23 cellular contexts compared by ENCODE assay signal in the genomic region with DNA sequence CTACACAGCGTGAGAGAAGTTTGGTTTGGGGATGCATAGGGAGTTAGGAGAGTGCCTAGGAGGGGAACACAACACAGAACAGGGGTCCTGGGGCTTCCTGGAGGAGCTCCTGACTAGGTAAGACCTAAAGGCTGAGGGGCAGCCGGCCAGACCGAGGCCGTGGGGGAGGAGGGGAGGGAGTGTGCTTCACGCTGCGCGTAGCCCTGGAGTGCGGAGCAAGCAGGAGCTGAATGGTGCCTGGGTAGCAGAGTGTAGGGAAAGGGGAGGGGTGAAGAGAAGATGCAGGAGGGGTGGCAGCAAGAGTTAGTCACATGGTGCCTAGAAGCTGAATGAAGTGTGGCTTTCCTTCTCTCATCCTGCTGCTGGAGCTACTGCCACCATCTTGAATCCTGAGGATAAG. TPM values are rescaled to one million over a fixed set of nuclear protein-coding genes. Genes with fewer than 3 reads are reported as not detected.
DNase-seq lines count a peak whose midpoint lies in the region; ATAC-seq, FAIRE-seq and TF ChIP-seq lines count a peak whose summit lies in the region.
"Had no signal": no experiment of that assay in that cellular context is flagged by ENCODE, and none has a peak within 500 bp of the region (broad histone marks: within the 10 kb centered on the region; RNA-seq: fewer than 3 reads in every experiment).

No MANE protein-coding gene starts in this region.

- H3K79me2 ChIP-seq in H1 (ENCODE audit: control insufficient read depth in 1 of 2, insufficient read depth in 2 of 2, low read length in 2 of 2) = no peaks in the 10 kb centered on the region

- H3K4ac ChIP-seq in H1 (replicated peaks; ENCODE audit: insufficient read length, low read depth, low read length) = no peak overlapping the region

- POLR2A ChIA-PET in H1 (lab: Charles Lee; ENCODE audit: partially characterized antibody) = interaction anchor here (0.8 kb wide), 1 partner anchor 149 kb away, joined by 4 read pairs; no protein-coding TSS in a partner anchor

- H3K4me1 ChIP-seq in H1 (replicated peaks in 1 of 4; ENCODE audit: control insufficient read depth in 3 of 4, insufficient read depth in 4 of 4, low read length in 3 of 4) (peaks cover 0 to 33% (median 18%) of the 10 kb centered on the region in 4 experiments; a peak in 5 of 7 replicates), foreskin keratinocyte (no peaks in the 10 kb centered on the region)
- H3K4me1 ChIP-seq: A549, Caco-2 had no signal

- H3K9me3 ChIP-seq in H1 (ENCODE audit: insufficient read depth in 2 of 2, low read depth in 1 of 2, low read length in 1 of 2) = no peaks in the 10 kb centered on the region
- H3K9me3 ChIP-seq: A549, Caco-2 had no signal

- H4K91ac ChIP-seq in H1 (replicated peaks; ENCODE audit: insufficient read length, low read length) = peak overlapping the region; percentile 94

- H3K4me3 Mint-ChIP-seq in osteocyte (ENCODE audit: unreplicated experiment) = no peak overlapping the region
- H3K4me3 Mint-ChIP-seq: IgD-negative memory B cell had no signal

- peak overlapping the region; percentile 62 for H3K18ac ChIP-seq in H1 (ENCODE audit: extremely low read depth, low read length)

- CTCF ChIA-PET in H1 (lab: Charles Lee; ENCODE audit: partially characterized antibody) = interaction anchor here (0.8 to 4.6 kb wide), 13 partner anchors 10 to 192 kb away, joined by 3 to 28 read pairs (median 4); partner anchors contain the start of gene ZBTB47

- no peak overlapping the region; the same call in 1 of the 2 replicates for H4K8ac ChIP-seq in H1 (ENCODE audit: extremely low read depth, insufficient read depth, low read length)

- peak; percentile 45 for DNase-seq in activated effector memory CD4-positive, alpha-beta T cell treated with anti-CD3 and anti-CD28 coated beads, Interleukin-2, amount 50 U/mL, for 16 hours
- DNase-seq in activated effector memory CD4-positive, alpha-beta T cell treated with Interleukin-2 at 50 U/mL for 16 hours = no peak
- DNase-seq in SK-N-DZ (ENCODE audit: low spot score) (peak; percentile 17), H1 (ENCODE audit: low read depth in 1 of 2, low spot score in 2 of 2) (peak in 1 of 2 experiments; percentile 48), osteocyte (ENCODE audit: extremely low spot score, unreplicated experiment) (peak; percentile 74), foreskin keratinocyte (no peak), UCSD-AML1 (lab: John Stamatoyannopoulos, UW; ENCODE audit: unreplicated experiment) (no peak)
- no peak for DNase-seq in activated CD4-positive, alpha-beta T cell treated with anti-CD3 and anti-CD28 coated beads for 4 hours
- DNase-seq: Caco-2; DMS53; H7; MV-4-11; NCI-H1417 treated with DMSO at 0.1 percent for 48 hours; NCI-H2081; NCI-H2227 treated with DMSO at 0.1 percent for 48 hours; NCI-H526 treated with DMSO at 0.1 percent for 48 hours; NK-92 treated with Interleukin-12 subunit alpha and Interleukin-12 subunit beta, amount 100 ng/mL, for 24 hours; OCI-M1; RPMI8226 had no signal

- 0 out of 7 replicates have a peak, but pooled peaks cover 0 to 3% (median 0%) of the 10 kb centered on the region in 4 experiments for H3K27me3 ChIP-seq in H1 (replicated peaks in 1 of 4; ENCODE audit: control insufficient read depth in 3 of 4, extremely low read depth in 1 of 4, insufficient read depth in 3 of 4, low read length in 3 of 4)
- peaks cover 9% of the 10 kb centered on the region for H3K27me3 ChIP-seq in foreskin keratinocyte

- H2BK120ac ChIP-seq in H1 (replicated peaks; ENCODE audit: low read depth, low read length) = peak overlapping the region; percentile 38

- 0 out of 2 replicates have a peak overlapping the region, but pooled peaks have one; percentile 66 for H2BK15ac ChIP-seq in H1 (ENCODE audit: low read length)

- no peak overlapping the region for H3K9ac ChIP-seq in H1 (replicated peaks in 1 of 4; ENCODE audit: extremely low read depth in 1 of 4, low read depth in 3 of 4, low read length in 3 of 4)

- ATAC-seq in foreskin keratinocyte = no peak
- ATAC-seq: A549 had no signal

- no peaks in the 10 kb centered on the region for H3K4me1 Mint-ChIP-seq in osteocyte (ENCODE audit: unreplicated experiment)

- H4K20me1 ChIP-seq in H1 (replicated peaks in 1 of 2; ENCODE audit: control insufficient read depth in 1 of 2, insufficient read depth in 2 of 2, low read length in 2 of 2) = no peaks in the 10 kb centered on the region

- no peak overlapping the region for H3K27ac Mint-ChIP-seq in osteocyte (ENCODE audit: unreplicated experiment)
- H3K27ac Mint-ChIP-seq: IgD-negative memory B cell had no signal

- H3K27me3 Mint-ChIP-seq in osteocyte (ENCODE audit: unreplicated experiment) = peaks cover 2% of the 10 kb centered on the region
- H3K27me3 Mint-ChIP-seq: IgD-negative memory B cell had no signal

- peak overlapping the region; percentile 88; the same call in 1 of the 2 replicates for H2BK5ac ChIP-seq in H1 (ENCODE audit: low read depth, low read length)

- no peak overlapping the region for H3K4me2 ChIP-seq in H1 (ENCODE audit: insufficient read depth in 1 of 2, low read depth in 2 of 2, low read length in 2 of 2)
- H3K4me2 ChIP-seq: A549 had no signal

- no peak overlapping the region for H3K56ac ChIP-seq in H1 (replicated peaks; ENCODE audit: insufficient read length, low read depth, low read length)

- peak overlapping the region; percentile 100 for H2BK20ac ChIP-seq in H1 (ENCODE audit: low read length)

- H3K4me3 ChIP-seq in H1 (ENCODE audit: extremely low read depth in 1 of 4, insufficient read depth in 2 of 4, low read depth in 3 of 4, low read length in 4 of 4) = no peak overlapping the region
- H3K4me3 ChIP-seq: A549 had no signal

- H3K14ac ChIP-seq in H1 (ENCODE audit: insufficient read length) = no peak overlapping the region

- H2BK12ac ChIP-seq in H1 (ENCODE audit: low read depth, low read length) = peak overlapping the region; percentile 86; the same call in 1 of the 2 replicates

- no peaks in the 10 kb centered on the region for H3K23me2 ChIP-seq in H1 (ENCODE audit: low read depth, low read length)

- H2AK5ac ChIP-seq in H1 (ENCODE audit: low read depth, low read length) = peak overlapping the region; percentile 49; the same call in 1 of the 2 replicates

- no peak overlapping the region for H3K27ac ChIP-seq in H1 (ENCODE audit: low read depth, low read length)
- no peak overlapping the region for H3K27ac ChIP-seq in foreskin keratinocyte
- H3K27ac ChIP-seq: A549, C4-2B had no signal

- H3K36me3 ChIP-seq in H1 (ENCODE audit: control insufficient read depth in 2 of 4, insufficient read depth in 4 of 4, low read length in 3 of 4) = no peaks in the 10 kb centered on the region

- H2AFZ ChIP-seq in H1 (ENCODE audit: low read length) = no peak overlapping the region

- 78% methylated on average over 8 of the region's 8 CpGs; no CpG with 5 or more reads in 1 of the 2 experiments for WGBS in H1 (ENCODE audit: extremely low coverage in 1 of 2, insufficient coverage in 1 of 2, insufficient read length in 1 of 2, insufficient replicate concordance in 2 of 2, low coverage in 1 of 2, low lambda C conversion rate in 2 of 2, missing lambda C conversion rate in 1 of 2), 2 experiments

- no peaks in the 10 kb centered on the region for H3K36me3 Mint-ChIP-seq in osteocyte (ENCODE audit: unreplicated experiment)

- TF ChIP-seq EP300 in H1 (IDR thresholded peaks at IDR 0.05; ENCODE audit: borderline replicate concordance in 1 of 2, low read depth in 2 of 2, low read length in 2 of 2) = no peak

- no peaks in the 10 kb centered on the region for H3K9me3 Mint-ChIP-seq in osteocyte (ENCODE audit: unreplicated experiment)
- H3K9me3 Mint-ChIP-seq: IgD-negative memory B cell had no signal

- TF ChIP-seq RAD21 in H1 (IDR thresholded peaks at IDR 0.05 in 1 of 2, conservative IDR thresholded peaks at IDR 0.05 in 1 of 2; ENCODE audit: low read depth in 2 of 2, low read length in 2 of 2) = no peak

- no peak overlapping the region for H3K23ac ChIP-seq in H1 (ENCODE audit: insufficient read length)

- no peak overlapping the region for H4K5ac ChIP-seq in H1 (ENCODE audit: insufficient read length, low read depth, low read length)

- no peaks in the 10 kb centered on the region for H3K79me1 ChIP-seq in H1 (ENCODE audit: low read depth, low read length)

- TF ChIP-seq CTCF in H1 (IDR thresholded peaks at IDR 0.05; ENCODE audit: control extremely low read depth in 1 of 3, insufficient read depth in 1 of 3, low read depth in 1 of 3, low read length in 3 of 3) (no peak), osteocyte (IDR thresholded peaks at IDR 0.05) (no peak), foreskin keratinocyte (conservative IDR thresholded peaks at IDR 0.05) (no peak)

- TF ChIP-seq POLR2A in H1 (IDR thresholded peaks at IDR 0.05; ENCODE audit: control extremely low read depth in 1 of 2, low read depth in 2 of 2, low read length in 2 of 2) = no peak

- no peak for FAIRE-seq in H1 (lab: Jason Lieb, UNC)
- FAIRE-seq: A549 had no signal

RNA-seq across cellular contexts. Expression of gene HHATL, which starts 32.4 kb away (rescaled TPM):
- polyA plus RNA-seq in SK-N-DZ (2014; cell fraction: cytosol; rRNA removed) = 0.19 TPM in 1 of 2 replicates, not detected in the other
- polyA plus RNA-seq in SK-N-DZ (2014; cell fraction: nucleus; rRNA removed) = 1.1 TPM in 1 of 2 replicates, not detected in the other
- total RNA-seq in H1 (2021; fragmentation: NEBNext Ultra II Directional; extraction: Animal tissue kit (Norgen Biotek cat#: 25700)) = not detected in 2 replicates
- polyA plus RNA-seq in H1 (2011; rRNA removed) = 0.16 and 0.18 TPM in 2 replicates
- polyA plus RNA-seq in H1 (2011; cell fraction: cytosol; rRNA removed) = 0.45 TPM
- polyA plus RNA-seq in H1 (2011; cell fraction: nucleus; rRNA removed) = 1.0 TPM
- polyA plus RNA-seq in H1 (2012, experiment 1 of 2) = 0.11 to 0.64 TPM (median 0.47 TPM) in 3 of 4 replicates, not detected in the other
- not detected for polyA plus RNA-seq in H1 (2012, experiment 2 of 2)
- polyA plus RNA-seq in H1 (2013, experiment 1 of 2) = 0.08 TPM
- polyA plus RNA-seq in H1 (2013, experiment 2 of 2) = 0.24 TPM
- polyA minus RNA-seq in H1 (2011; rRNA and poly(A)+ RNA removed) = 0.50 TPM in 1 of 2 replicates, not detected in the other
- polyA minus RNA-seq in H1 (2011; cell fraction: cytosol; rRNA and poly(A)+ RNA removed) = not detected
- not detected for polyA minus RNA-seq in H1 (2011; cell fraction: nucleus; rRNA and poly(A)+ RNA removed)
- not detected in 2 replicates for total RNA-seq in osteocyte
- not detected in 2 replicates for total RNA-seq in foreskin keratinocyte
- polyA plus RNA-seq in foreskin keratinocyte = not detected in 2 replicates
- total RNA-seq: Caco-2, H7, HT-29 had no signal
- polyA plus RNA-seq: A549, IgD-negative memory B cell had no signal

RNA-seq across cellular contexts. Expression of gene CCDC13, which starts 38.0 kb away (rescaled TPM):
- 0.65 and 0.70 TPM in 2 replicates for polyA plus RNA-seq in SK-N-DZ (2014; cell fraction: cytosol; rRNA removed)
- 2.4 TPM in 1 of 2 replicates, not detected in the other for polyA plus RNA-seq in SK-N-DZ (2014; cell fraction: nucleus; rRNA removed)
- total RNA-seq in H1 (2021; fragmentation: NEBNext Ultra II Directional; extraction: Animal tissue kit (Norgen Biotek cat#: 25700)) = not detected in 2 replicates
- polyA plus RNA-seq in H1 (2011; rRNA removed) (0.06 and 0.09 TPM in 2 replicates), foreskin keratinocyte (0.18 and 0.25 TPM in 2 replicates)
- polyA plus RNA-seq in H1 (2011; cell fraction: cytosol; rRNA removed) = 0.47 TPM
- 0.63 TPM for polyA plus RNA-seq in H1 (2011; cell fraction: nucleus; rRNA removed)
- 0.17 to 0.50 TPM in 2 of 4 replicates, not detected in the others for polyA plus RNA-seq in H1 (2012, experiment 1 of 2)
- polyA plus RNA-seq in H1 (2012, experiment 2 of 2) = not detected
- polyA plus RNA-seq in H1 (2013, experiment 1 of 2) = 0.34 TPM
- 0.40 TPM for polyA plus RNA-seq in H1 (2013, experiment 2 of 2)
- 0.19 TPM in 1 of 2 replicates, not detected in the other for polyA minus RNA-seq in H1 (2011; rRNA and poly(A)+ RNA removed)
- not detected for polyA minus RNA-seq in H1 (2011; cell fraction: cytosol; rRNA and poly(A)+ RNA removed)
- not detected for polyA minus RNA-seq in H1 (2011; cell fraction: nucleus; rRNA and poly(A)+ RNA removed)
- total RNA-seq in osteocyte (0.30 TPM in 1 of 2 replicates, not detected in the other), foreskin keratinocyte (0.32 TPM in 1 of 2 replicates, not detected in the other)
- total RNA-seq: HT-29 had no signal

RNA-seq across cellular contexts. Expression of gene KLHL40, which starts 49.7 kb away (rescaled TPM):
- not detected in 2 replicates for polyA plus RNA-seq in SK-N-DZ (2014; cell fraction: cytosol; rRNA removed)
- not detected in 2 replicates for polyA plus RNA-seq in SK-N-DZ (2014; cell fraction: nucleus; rRNA removed)
- total RNA-seq in H1 (2021; fragmentation: NEBNext Ultra II Directional; extraction: Animal tissue kit (Norgen Biotek cat#: 25700)) = not detected in 2 replicates
- polyA plus RNA-seq in H1 (2011; rRNA removed) (0.02 TPM in 1 of 2 replicates, not detected in the other), foreskin keratinocyte (not detected in 2 replicates)
- polyA plus RNA-seq in H1 (2011; cell fraction: cytosol; rRNA removed) = not detected
- not detected for polyA plus RNA-seq in H1 (2011; cell fraction: nucleus; rRNA removed)
- polyA plus RNA-seq in H1 (2012, experiment 1 of 2) = not detected in 4 replicates
- not detected for polyA plus RNA-seq in H1 (2012, experiment 2 of 2)
- polyA plus RNA-seq in H1 (2013, experiment 1 of 2) = not detected
- polyA plus RNA-seq in H1 (2013, experiment 2 of 2) = not detected
- not detected in 2 replicates for polyA minus RNA-seq in H1 (2011; rRNA and poly(A)+ RNA removed)
- polyA minus RNA-seq in H1 (2011; cell fraction: cytosol; rRNA and poly(A)+ RNA removed) = not detected
- polyA minus RNA-seq in H1 (2011; cell fraction: nucleus; rRNA and poly(A)+ RNA removed) = not detected
- total RNA-seq in osteocyte (not detected in 2 replicates), foreskin keratinocyte (not detected in 2 replicates)
- total RNA-seq: Caco-2, H7, HT-29 had no signal
- polyA plus RNA-seq: A549, IgD-negative memory B cell had no signal

Comparison
In these comparisons a context has a peak if more than half of its experiments do, and no peak if none do; other contexts are left out.
1. DNase-seq: peak in activated effector memory CD4-positive, alpha-beta T cell treated with anti-CD3 and anti-CD28 coated beads, Interleukin-2, amount 50 U/mL, for 16 hours (single experiment), SK-N-DZ (single experiment) and osteocyte (single experiment); none in activated effector memory CD4-positive, alpha-beta T cell treated with Interleukin-2 at 50 U/mL for 16 hours (single experiment), foreskin keratinocyte (0 of 2), activated CD4-positive, alpha-beta T cell treated with anti-CD3 and anti-CD28 coated beads for 4 hours (0 of 2) and UCSD-AML1 (single experiment).